Comparison of ENCODE assay signal across 13 cellular contexts in genomic region chr10:75432176-75432575, GRCh38. TPM values are rescaled to one million over a fixed set of nuclear protein-coding genes. Genes with fewer than 3 reads are reported as not detected.
DNase-seq lines count a peak whose midpoint lies in the region; ATAC-seq, FAIRE-seq and TF ChIP-seq lines count a peak whose summit lies in the region.
"Had no signal": no experiment of that assay in that cellular context is flagged by ENCODE, and none has a peak within 500 bp of the region (broad histone marks: within the 10 kb centered on the region; RNA-seq: fewer than 3 reads in every experiment).

No MANE protein-coding gene starts in this region.

- peak overlapping the region; percentile 17; the same call in 1 of the 2 replicates for H3K4me2 ChIP-seq in KMS-11

- 62 to 70% methylated on average over 5 of the region's 5 CpGs for WGBS in esophagus squamous epithelium, 2 donors
- WGBS in pancreas, 2 donors: 58 to 66% methylated on average over 5 of the region's 5 CpGs

- intact Hi-C loops in esophagus squamous epithelium (cut with DNase I) (no loop called here), pancreas (cut with DNase I) (no loop called here)

- no peak for ATAC-seq in pancreas

- H3K79me2 ChIP-seq in KMS-11 (ENCODE audit: insufficient read depth, low read depth): no peaks in the 10 kb centered on the region

- no peaks in the 10 kb centered on the region for H3K4me1 ChIP-seq in KMS-11 (ENCODE audit: low read depth, poor library complexity, severe bottlenecking)
- peaks cover 38 to 56% (median 45%) of the 10 kb centered on the region in 3 donors for H3K4me1 ChIP-seq in esophagus squamous epithelium
- H3K4me1 ChIP-seq in pancreas: peaks cover 9 to 40% (median 24%) of the 10 kb centered on the region in 3 donors

- no peaks in the 10 kb centered on the region for H3K27me3 ChIP-seq in KMS-11 (ENCODE audit: insufficient read depth, low read depth)
- no peaks in the 10 kb centered on the region for H3K27me3 ChIP-seq in esophagus squamous epithelium
- H3K27me3 ChIP-seq in pancreas: no peaks in the 10 kb centered on the region
- H3K27me3 ChIP-seq in WERI-Rb-1 (ENCODE audit: insufficient read depth, low read depth, severe bottlenecking): no peaks in the 10 kb centered on the region

- DNase-seq in COLO668 (lab: John Stamatoyannopoulos, UW; ENCODE audit: unreplicated experiment) (peak; percentile 14), esophagus squamous epithelium (lab: John Stamatoyannopoulos, UW) (no peak), pancreas (peak in 3 of 6 donors; percentile 19 to 40 (median 37)), MV-4-11 (lab: John Stamatoyannopoulos, UW) (no peak), WERI-Rb-1 (no peak), NCI-H82 treated with DMSO at 0.1 percent for 48 hours (lab: John Stamatoyannopoulos, UW; ENCODE audit: unreplicated experiment) (no peak), NCI-H446 treated with DMSO at 0.1 percent for 48 hours (lab: John Stamatoyannopoulos, UW) (no peak)
- DNase-seq: activated CD4-positive, alpha-beta T cell treated with anti-CD3 and anti-CD28 coated beads for 48 hours; activated naive CD4-positive, alpha-beta T cell; effector CD8-positive, alpha-beta T cell; stimulated activated CD4-positive, alpha-beta T cell treated with anti-CD3 and anti-CD28 coated beads, Interleukin-4, amount 100 ng/mL, for 4 hours had no signal

- no peak overlapping the region for H3K27ac ChIP-seq in KMS-11
- no peak overlapping the region for H3K27ac ChIP-seq in esophagus squamous epithelium
- H3K27ac ChIP-seq in pancreas: peak overlapping the region in 2 of 4 donors; percentile 77 to 88
- no peak overlapping the region for H3K27ac ChIP-seq in WERI-Rb-1

- no peaks in the 10 kb centered on the region for H4K20me1 ChIP-seq in KMS-11 (ENCODE audit: insufficient read depth)

- H3K9me3 ChIP-seq in esophagus squamous epithelium: no peaks in the 10 kb centered on the region
- H3K9me3 ChIP-seq in pancreas: no peaks in the 10 kb centered on the region
- H3K9me3 ChIP-seq in WERI-Rb-1 (ENCODE audit: severe bottlenecking): no peaks in the 10 kb centered on the region

- H3K36me3 ChIP-seq in KMS-11 (ENCODE audit: insufficient read depth): no peaks in the 10 kb centered on the region
- H3K36me3 ChIP-seq in esophagus squamous epithelium: no peaks in the 10 kb centered on the region
- H3K36me3 ChIP-seq in pancreas: no peaks in the 10 kb centered on the region
- no peaks in the 10 kb centered on the region for H3K36me3 ChIP-seq in WERI-Rb-1

- FAIRE-seq in pancreas (lab: Jason Lieb, UNC): no peak

- H2AFZ ChIP-seq in KMS-11 (ENCODE audit: low read depth): peak overlapping the region; percentile 86; the same call in 1 of the 2 replicates

- TF ChIP-seq CTCF in KMS-11 (conservative IDR thresholded peaks at IDR 0.05; ENCODE audit: low read depth, low read length) (no peak), esophagus squamous epithelium (IDR thresholded peaks at IDR 0.05) (no peak), pancreas (IDR thresholded peaks at IDR 0.05) (no peak), WERI-Rb-1 (IDR thresholded peaks at IDR 0.05; ENCODE audit: low read depth, low read length) (no peak)

- no peak for TF ChIP-seq POLR2A in esophagus squamous epithelium (IDR thresholded peaks at IDR 0.05)

- no peak overlapping the region for H3K9ac ChIP-seq in KMS-11

- H3K4me3 ChIP-seq in KMS-11 (IDR thresholded peaks at IDR 0.05; ENCODE audit: insufficient read depth, low read depth, low read length) (no peak overlapping the region), esophagus squamous epithelium (peak overlapping the region; percentile 45 to 80 (median 60)), pancreas (peak overlapping the region in 3 of 4 donors; percentile 61 to 82 (median 80)), WERI-Rb-1 (ENCODE audit: low read depth, low read length) (no peak overlapping the region)

RNA-seq across cellular contexts. Expression of gene LRMDA, which starts 0.8 kb away (rescaled TPM):
- total RNA-seq in esophagus squamous epithelium: 10 to 100 TPM in 1 of 4 donors, 1 to 10 TPM in 1, under 1 TPM in 1, not detected in 1; 0.88 to 14.1 (median 5.1) TPM
- 10 to 100 TPM in 5 of 6 donors, 1 to 10 TPM in 1; 4.6 to 21.2 (median 13.4) TPM for total RNA-seq in pancreas
- 10 to 100 TPM; 11.9 to 15.0 TPM for polyA plus RNA-seq in pancreas
- total RNA-seq: myocyte had no signal

RNA-seq across cellular contexts. Expression of gene ZNF503, which starts 30.6 kb away (rescaled TPM):
- total RNA-seq in esophagus squamous epithelium: 10 to 100 TPM in 3 of 4 donors, 1 to 10 TPM in 1; 9.7 to 17.5 (median 14.8) TPM
- 10 to 100 TPM; 18.3 to 41.2 (median 25.1) TPM for total RNA-seq in pancreas
- 10 to 100 TPM; 13.8 to 22.3 TPM for polyA plus RNA-seq in pancreas

Comparison
In these comparisons a context has a peak if more than half of its experiments do, and no peak if none do; other contexts are left out.
1. H3K4me3 ChIP-seq: peak in esophagus squamous epithelium (4 of 4) and pancreas (3 of 4); none in KMS-11 (single experiment) and WERI-Rb-1 (single experiment).